Comparison of ENCODE assay signal across 23 cellular contexts in genomic region chr7:157498690-157499089, GRCh38.
DNase-seq lines count a peak whose midpoint lies in the region; ATAC-seq and TF ChIP-seq lines count a peak whose summit lies in the region.
"Had no signal": no experiment of that assay in that cellular context is flagged by ENCODE, and none has a peak within 500 bp of the region (broad histone marks: within the 10 kb centered on the region; RNA-seq: fewer than 3 reads in every experiment).

No MANE protein-coding gene starts in this region.

- no peaks in the 10 kb centered on the region for H3K36me3 ChIP-seq in stomach
- H3K36me3 ChIP-seq: heart right ventricle, vagina had no signal

- ATAC-seq in activated T-cell treated with anti-CD3 and anti-CD28 coated beads, Interleukin-2, amount 50 U/mL, for 4 hours, result no peak
- no peak for ATAC-seq in T-helper 17 cell
- no peak for ATAC-seq in left lobe of liver
- no peak for ATAC-seq in GM19467 (IDR thresholded peaks at IDR 0.05; ENCODE audit: unreplicated experiment)
- ATAC-seq in HG03175 (IDR thresholded peaks at IDR 0.05; ENCODE audit: unreplicated experiment), result no peak
- ATAC-seq: SK-N-SH treated with all-trans-retinoic acid at 6 μM for 48 hours; stimulated activated naive B cell treated with anti-CD40 and anti-IgM and Interleukin-4, amounts not matched to agents 10 μg/mL and 1 μg/mL and 100 μg/mL, for 72 hours had no signal

- WGBS in stomach, 5 donors, result 77 to 82% (median 78%) methylated on average over 12 of the region's 12 CpGs

- TF ChIP-seq CTCF in stomach (IDR thresholded peaks at IDR 0.05), result no peak

- H3K9me3 ChIP-seq in T-helper 17 cell (ENCODE audit: control insufficient read depth, low read length, poor library complexity, severe bottlenecking) (no peaks in the 10 kb centered on the region), stomach (no peaks in the 10 kb centered on the region)
- H3K9me3 ChIP-seq: vagina had no signal

- peaks cover 0 to 15% (median 0%) of the 10 kb centered on the region in 3 donors for H3K27me3 ChIP-seq in stomach
- H3K27me3 ChIP-seq: vagina had no signal

- H3K27ac ChIP-seq in stomach, result no peak overlapping the region
- H3K27ac ChIP-seq: heart right ventricle, RWPE1, vagina had no signal

- intact Hi-C loops in stomach (cut with DNase I; ENCODE audit: low total_unique reads), result no loop called here

- TF ChIP-seq EP300 in stomach (IDR thresholded peaks at IDR 0.05), result no peak

- no peaks in the 10 kb centered on the region for H3K36me3 Mint-ChIP-seq in activated T-cell treated with anti-CD3 and anti-CD28 coated beads, Interleukin-2, amount 50 U/mL, for 4 hours (ENCODE audit: insufficient read depth)
- H3K36me3 Mint-ChIP-seq in T-helper 17 cell (ENCODE audit: low read depth), result no peaks in the 10 kb centered on the region
- H3K36me3 Mint-ChIP-seq: CD14-positive monocyte; stimulated activated naive B cell treated with anti-CD40 and anti-IgM and Interleukin-4, amounts not matched to agents 10 μg/mL and 1 μg/mL and 100 μg/mL, for 72 hours had no signal

- no peak for TF ChIP-seq POLR2A in stomach (IDR thresholded peaks at IDR 0.05)

- H3K27me3 Mint-ChIP-seq in activated T-cell treated with anti-CD3 and anti-CD28 coated beads, Interleukin-2, amount 50 U/mL, for 4 hours (ENCODE audit: low read depth), result peaks cover 6% of the 10 kb centered on the region
- H3K27me3 Mint-ChIP-seq in T-helper 17 cell, result no peaks in the 10 kb centered on the region

- DNase-seq in activated T-cell treated with anti-CD3 and anti-CD28 coated beads, Interleukin-2, amount 50 U/mL, for 48 hours, result peak; percentile 13 to 17
- DNase-seq in activated T-cell treated with anti-CD3 and anti-CD28 coated beads, Interleukin-2, amount 50 U/mL, for 4 hours, result no peak
- DNase-seq in T-helper 17 cell (no peak), left lobe of liver (ENCODE audit: low spot score) (peak; percentile 24), stomach (peak; percentile 8)
- DNase-seq: activated CD4-positive, CD25-positive, alpha-beta regulatory T cell; effector CD4-positive, alpha-beta T cell; foreskin fibroblast; heart right ventricle; IMR-90; mesenchymal stem cell; NCI-H1092; NCI-H187 treated with DMSO at 0.1 percent for 48 hours; NCI-H748 treated with DMSO at 0.1 percent for 48 hours; stimulated activated CD4-positive, alpha-beta T cell treated with anti-CD3 and anti-CD28 coated beads, Interleukin-2, amount 100 ng/mL, for 48 hours; stimulated activated naive B cell treated with anti-CD40 and anti-IgM and Interleukin-4, amounts not matched to agents 10 μg/mL and 1 μg/mL and 100 μg/mL, for 72 hours; T1000 had no signal

- peak overlapping the region; percentile 89 for H3K27ac Mint-ChIP-seq in T-helper 17 cell
- H3K27ac Mint-ChIP-seq: stimulated activated naive B cell treated with anti-CD40 and anti-IgM and Interleukin-4, amounts not matched to agents 10 μg/mL and 1 μg/mL and 100 μg/mL, for 72 hours had no signal

- no peak overlapping the region for H3K4me3 ChIP-seq in stomach
- H3K4me3 ChIP-seq: heart right ventricle, vagina had no signal

- H3K9me3 Mint-ChIP-seq in activated T-cell treated with anti-CD3 and anti-CD28 coated beads, Interleukin-2, amount 50 U/mL, for 4 hours, result no peaks in the 10 kb centered on the region
- H3K9me3 Mint-ChIP-seq: stimulated activated naive B cell treated with anti-CD40 and anti-IgM and Interleukin-4, amounts not matched to agents 10 μg/mL and 1 μg/mL and 100 μg/mL, for 72 hours had no signal

- no peaks in the 10 kb centered on the region for H3K4me1 ChIP-seq in stomach
- H3K4me1 ChIP-seq: vagina had no signal

- peaks cover 42% of the 10 kb centered on the region for H3K4me1 Mint-ChIP-seq in activated T-cell treated with anti-CD3 and anti-CD28 coated beads, Interleukin-2, amount 50 U/mL, for 4 hours (ENCODE audit: low read depth)
- H3K4me1 Mint-ChIP-seq in T-helper 17 cell, result peaks cover 31% of the 10 kb centered on the region

- H3K4me3 Mint-ChIP-seq in activated T-cell treated with anti-CD3 and anti-CD28 coated beads, Interleukin-2, amount 50 U/mL, for 4 hours, result no peak overlapping the region
- H3K4me3 Mint-ChIP-seq in T-helper 17 cell, result no peak overlapping the region
- H3K4me3 Mint-ChIP-seq: CD14-positive monocyte; stimulated activated naive B cell treated with anti-CD40 and anti-IgM and Interleukin-4, amounts not matched to agents 10 μg/mL and 1 μg/mL and 100 μg/mL, for 72 hours had no signal

Comparison
In these comparisons a context has a peak if more than half of its experiments do, and no peak if none do; other contexts are left out.
1. DNase-seq: peak in activated T-cell treated with anti-CD3 and anti-CD28 coated beads, Interleukin-2, amount 50 U/mL, for 48 hours (2 of 2), left lobe of liver (single experiment) and stomach (single experiment); none in activated T-cell treated with anti-CD3 and anti-CD28 coated beads, Interleukin-2, amount 50 U/mL, for 4 hours (single experiment) and T-helper 17 cell (0 of 3).